Comparison of ENCODE assay signal across 8 cellular contexts in the genomic region with DNA sequence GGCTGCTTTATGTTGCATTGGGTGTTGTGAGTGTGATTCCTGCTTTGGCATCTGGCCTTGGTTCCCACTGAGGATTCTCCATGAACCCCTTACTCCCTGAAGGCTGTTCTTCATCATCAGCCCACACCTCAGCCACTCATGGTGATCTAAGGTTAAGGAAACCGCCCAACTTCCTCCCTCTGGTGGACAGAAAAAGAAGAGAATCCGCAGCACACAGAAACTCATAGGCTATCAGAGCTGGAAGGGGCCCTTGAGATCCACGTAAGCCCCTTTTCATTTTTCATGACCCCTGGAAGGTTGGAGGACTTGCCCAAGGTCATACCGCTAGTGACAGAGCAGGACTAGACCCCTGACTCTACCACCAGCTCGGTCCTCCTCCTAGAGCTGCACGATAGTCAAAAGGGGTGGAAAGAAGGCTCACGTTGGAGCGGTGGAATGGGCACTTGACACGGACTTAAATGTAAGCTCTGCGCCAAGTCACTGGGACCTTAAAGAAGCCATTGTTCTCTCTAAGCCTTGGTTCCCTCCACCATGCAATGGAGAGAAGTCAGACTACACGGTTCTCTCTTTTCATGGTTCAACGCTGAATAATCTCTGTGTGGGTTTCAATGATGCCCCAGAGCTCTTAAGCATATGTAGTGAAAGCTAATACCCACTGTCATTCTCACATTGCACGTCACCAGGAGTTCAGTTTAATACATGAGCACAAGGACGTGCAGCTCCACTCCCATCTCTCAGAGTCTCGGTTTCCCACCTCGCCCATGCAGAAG.
DNase-seq lines count a peak whose midpoint lies in the region; ATAC-seq and TF ChIP-seq lines count a peak whose summit lies in the region.

No MANE protein-coding gene starts in this region.

- H3K9me3 ChIP-seq in thoracic aorta, result no peaks in the 10 kb centered on the region

- no peaks in the 10 kb centered on the region for H3K36me3 ChIP-seq in thoracic aorta

- ATAC-seq in HG03378 (IDR thresholded peaks at IDR 0.05; ENCODE audit: unreplicated experiment) (peak; percentile 54), thoracic aorta (ENCODE audit: insufficient number of reproducible peaks, low FRiP score, low read depth) (no peak), GM19328 (IDR thresholded peaks at IDR 0.05; ENCODE audit: unreplicated experiment) (no peak)

- H3K27ac ChIP-seq in VCaP, result no peak overlapping the region
- H3K27ac ChIP-seq in thoracic aorta, result no peak overlapping the region

- DNase-seq in GM12865 (ENCODE audit: low read depth) (peak; percentile 50), fibroblast of the aortic adventitia (ENCODE audit: low read depth) (no peak), thoracic aorta (ENCODE audit: low spot score) (no peak), NCI-H1694 treated with DMSO at 0.1 percent for 48 hours (lab: John Stamatoyannopoulos, UW) (no peak), COLO668 (lab: John Stamatoyannopoulos, UW; ENCODE audit: unreplicated experiment) (no peak)

- no peaks in the 10 kb centered on the region for H3K4me1 ChIP-seq in thoracic aorta (ENCODE audit: control insufficient read depth in 1 of 2, low read depth in 2 of 2)

- TF ChIP-seq CTCF in GM12865 (IDR thresholded peaks at IDR 0.05; ENCODE audit: insufficient read depth, low read depth, low read length, missing control alignments) (peak; percentile 57), VCaP (conservative IDR thresholded peaks at IDR 0.05) (peak; percentile 73), fibroblast of the aortic adventitia (IDR thresholded peaks at IDR 0.05; ENCODE audit: insufficient read depth, low read length) (peak; percentile 44), thoracic aorta (IDR thresholded peaks at IDR 0.05) (peak; percentile 12)

- H3K4me3 ChIP-seq in GM12865 (ENCODE audit: low read depth, low read length) (no peak overlapping the region), fibroblast of the aortic adventitia (ENCODE audit: low read depth, low read length) (no peak overlapping the region), thoracic aorta (no peak overlapping the region)

- H3K27me3 ChIP-seq in thoracic aorta (replicated peaks; ENCODE audit: insufficient read depth), result no peaks in the 10 kb centered on the region

Comparison
In these comparisons a context has a peak if more than half of its experiments do, and no peak if none do; other contexts are left out.
1. CTCF ChIP-seq: peak in every context shown above with its lines; median percentile 73 in VCaP; 57 in GM12865; 44 in fibroblast of the aortic adventitia; 12 in thoracic aorta.